26 cellular contexts compared by ENCODE assay signal in the genomic region with DNA sequence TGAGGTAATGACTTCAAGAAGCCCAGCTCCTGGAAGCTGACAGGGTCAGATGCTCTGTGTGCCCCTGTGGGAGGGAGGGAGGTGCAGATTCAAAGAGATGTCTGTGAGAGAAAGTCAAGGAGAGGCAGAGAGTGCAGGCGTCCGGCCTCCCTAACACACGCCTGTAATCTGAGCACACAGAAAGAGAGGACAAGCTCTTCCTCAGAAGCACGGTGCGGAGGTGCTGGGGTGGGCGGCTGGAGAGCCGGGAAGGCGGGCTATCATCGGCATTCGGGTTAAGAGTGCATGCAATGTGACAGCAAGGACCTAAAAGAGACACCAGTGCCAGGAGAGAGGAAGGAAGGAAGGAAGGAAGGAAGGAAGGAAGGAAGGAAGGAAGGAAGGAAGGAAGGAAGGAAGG.
DNase-seq lines count a peak whose midpoint lies in the region; TF ChIP-seq lines count a peak whose summit lies in the region.
"Had no signal": no experiment of that assay in that cellular context is flagged by ENCODE, and none has a peak within 500 bp of the region (broad histone marks: within the 10 kb centered on the region; RNA-seq: fewer than 3 reads in every experiment).

No MANE protein-coding gene starts in this region.

- H3K27ac ChIP-seq in SK-N-MC: peak overlapping the region; percentile 98
- peak overlapping the region in 3 of 4 donors; percentile 21 to 37 (median 22) for H3K27ac ChIP-seq in sigmoid colon
- H3K27ac ChIP-seq: colonic mucosa, psoas muscle, RWPE1, stomach, thyroid gland, WERI-Rb-1 had no signal

- H3K4me3 ChIP-seq in SK-N-MC (peak overlapping the region; percentile 59), sigmoid colon (no peak overlapping the region)
- H3K4me3 ChIP-seq: adrenal gland, colonic mucosa, heart right ventricle, psoas muscle, skin epidermis, stomach, thyroid gland had no signal

- peak overlapping the region; percentile 77 for H3K9ac ChIP-seq in SK-N-MC (ENCODE audit: insufficient read length)

- no peak for TF ChIP-seq EP300 in sigmoid colon (IDR thresholded peaks at IDR 0.05)

- H3K36me3 ChIP-seq in SK-N-MC (ENCODE audit: insufficient read depth, low read length) (no peaks in the 10 kb centered on the region), sigmoid colon (no peaks in the 10 kb centered on the region)
- H3K36me3 ChIP-seq: adrenal gland, colonic mucosa, heart right ventricle, stomach, thyroid gland, WERI-Rb-1 had no signal

- peak; percentile 81 for DNase-seq in ELF-1 (ENCODE audit: low read depth, low spot score)
- DNase-seq in SK-N-MC (ENCODE audit: low read depth, low spot score): peak; percentile 94
- DNase-seq in left kidney (ENCODE audit: low read depth, low spot score): peak; percentile 84
- DNase-seq in sigmoid colon: no peak
- DNase-seq in ecto neural progenitor cell (ENCODE audit: low spot score): no peak
- no peak for DNase-seq in epidermal melanocyte (ENCODE audit: insufficient read length, low spot score)
- no peak for DNase-seq in dedifferentiated amniotic fluid mesenchymal stem cell (ENCODE audit: extremely low spot score)
- DNase-seq: activated CD8-positive, alpha-beta memory T cell treated with anti-CD3 and anti-CD28 coated beads, Interleukin-2, amount 10 ng/mL, durations not matched to agents 7 days and 5 days; activated naive CD4-positive, alpha-beta T cell treated with Interleukin-2 at 50 U/mL for 16 hours; activated T-cell treated with anti-CD3 and anti-CD28 coated beads, Interleukin-2, amount 50 U/mL, for 72 hours; colonic mucosa; DMS53; effector memory CD8-positive, alpha-beta T cell; foreskin fibroblast; Karpas-422; NCI-H1436; NCI-H446; nucleus accumbens; stomach; WERI-Rb-1 had no signal

- no peaks in the 10 kb centered on the region for H3K27me3 ChIP-seq in sigmoid colon
- H3K27me3 ChIP-seq: adrenal gland, colonic mucosa, heart right ventricle, stomach, thyroid gland had no signal

- no peak for TF ChIP-seq POLR2A in sigmoid colon (IDR thresholded peaks at IDR 0.05)

- 87 to 92% methylated on average over 10 of the region's 10 CpGs for WGBS in sigmoid colon, 2 donors

- intact Hi-C loops in sigmoid colon (cut with DNase I): no loop called here

- peaks cover 0 to 6% (median 0%) of the 10 kb centered on the region in 4 donors for H3K4me1 ChIP-seq in sigmoid colon
- H3K4me1 ChIP-seq: adrenal gland, colonic mucosa, psoas muscle had no signal

- TF ChIP-seq CTCF in sigmoid colon (IDR thresholded peaks at IDR 0.05): no peak

- no peaks in the 10 kb centered on the region for H3K9me3 ChIP-seq in SK-N-MC (ENCODE audit: low read depth, low read length)
- H3K9me3 ChIP-seq in sigmoid colon: peaks cover 0 to 2% (median 0%) of the 10 kb centered on the region in 4 donors
- H3K9me3 ChIP-seq: adrenal gland, colonic mucosa, psoas muscle, stomach, thyroid gland had no signal

Comparison
In these comparisons a context has a peak if more than half of its experiments do, and no peak if none do; other contexts are left out.
1. DNase-seq: peak in ELF-1 (single experiment), SK-N-MC (single experiment) and left kidney (single experiment); none in sigmoid colon (single experiment), ecto neural progenitor cell (single experiment), epidermal melanocyte (single experiment) and dedifferentiated amniotic fluid mesenchymal stem cell (single experiment).